In genomic region chr5:153939101-153939500, GRCh38 we compare ENCODE assay signal across 16 cellular contexts.
DNase-seq lines count a peak whose midpoint lies in the region; TF ChIP-seq lines count a peak whose summit lies in the region.
"Had no signal": no experiment of that assay in that cellular context is flagged by ENCODE, and none has a peak within 500 bp of the region (broad histone marks: within the 10 kb centered on the region; RNA-seq: fewer than 3 reads in every experiment).

No MANE protein-coding gene starts in this region.

- no peak overlapping the region for H4K91ac ChIP-seq in H9 (ENCODE audit: insufficient read length, low read depth, low read length)

- no CpG with 5 or more reads among the region's 3 CpGs for WGBS in H9 (ENCODE audit: extremely low coverage, insufficient read length, low lambda C conversion rate)

- no peaks in the 10 kb centered on the region for H3K79me1 ChIP-seq in H9 (ENCODE audit: insufficient read depth, low read depth, low read length, poor library complexity, severe bottlenecking)

- H3K4me1 ChIP-seq in H9 (ENCODE audit: insufficient read depth, low read length) (no peaks in the 10 kb centered on the region; the same call in 1 of the 2 replicates), Peyer's patch (no peaks in the 10 kb centered on the region)
- H3K4me1 ChIP-seq: BE2C had no signal

- no peak overlapping the region for H2BK15ac ChIP-seq in H9 (ENCODE audit: low read depth, low read length)

- no peak overlapping the region for H3K23ac ChIP-seq in H9 (ENCODE audit: insufficient read length, low read depth, low read length)

- H3K9me3 ChIP-seq in H9 (ENCODE audit: control insufficient read depth, low read depth, low read length): peaks cover 34% of the 10 kb centered on the region
- H3K9me3 ChIP-seq in Peyer's patch: peaks cover 0 to 30% (median 5%) of the 10 kb centered on the region in 4 donors
- H3K9me3 ChIP-seq: BE2C had no signal

- peaks cover 15 to 37% of the 10 kb centered on the region in 2 experiments for H3K4me1 Mint-ChIP-seq in H9
- peaks cover 37% of the 10 kb centered on the region for H3K4me1 Mint-ChIP-seq in osteocyte (ENCODE audit: unreplicated experiment)
- H3K4me1 Mint-ChIP-seq: CD4-positive, CD25-positive, alpha-beta regulatory T cell; CD8-positive, alpha-beta memory T cell had no signal

- no peak overlapping the region for H2AFZ ChIP-seq in H9 (ENCODE audit: low read length)

- H3K27me3 Mint-ChIP-seq in H9 (ENCODE audit: low read depth): no peaks in the 10 kb centered on the region; the same call in 1 of the 2 replicates
- H3K27me3 Mint-ChIP-seq in osteocyte (ENCODE audit: unreplicated experiment): no peaks in the 10 kb centered on the region

- peak overlapping the region in 2 of 3 experiments; percentile 89; a peak in 4 of 7 replicates for H3K27ac Mint-ChIP-seq in H9
- H3K27ac Mint-ChIP-seq in osteocyte (ENCODE audit: unreplicated experiment): peak overlapping the region; percentile 81
- H3K27ac Mint-ChIP-seq: CD4-positive, CD25-positive, alpha-beta regulatory T cell; CD8-positive, alpha-beta memory T cell; HFFc6 had no signal

- H3K9me3 Mint-ChIP-seq in H9 (peaks cover 86 to 88% of the 10 kb centered on the region in 2 experiments), osteocyte (ENCODE audit: unreplicated experiment) (peaks cover 25% of the 10 kb centered on the region)

- H2BK5ac ChIP-seq in H9 (ENCODE audit: insufficient read length, low read length): no peak overlapping the region

- H3K4me3 ChIP-seq in Peyer's patch: no peak overlapping the region
- H3K4me3 ChIP-seq: GM12878 had no signal

- H2BK20ac ChIP-seq in H9 (ENCODE audit: low read depth, low read length, poor library complexity, severe bottlenecking): no peak overlapping the region

- no peak for TF ChIP-seq CTCF in H9 (conservative IDR thresholded peaks at IDR 0.05)
- TF ChIP-seq CTCF in osteocyte (IDR thresholded peaks at IDR 0.05): no peak
- no peak for TF ChIP-seq CTCF in Peyer's patch (IDR thresholded peaks at IDR 0.05)

- H4K20me1 ChIP-seq in H9 (ENCODE audit: control insufficient read depth, insufficient read depth, insufficient read length): no peaks in the 10 kb centered on the region

- no peak overlapping the region for H3K56ac ChIP-seq in H9 (ENCODE audit: insufficient read length, low read depth, low read length)

- no peaks in the 10 kb centered on the region for H3K36me3 ChIP-seq in Peyer's patch
- H3K36me3 ChIP-seq: BE2C had no signal

- no peak overlapping the region for H3K4ac ChIP-seq in H9 (ENCODE audit: low read depth, low read length)

- TF ChIP-seq POLR2A in Peyer's patch (IDR thresholded peaks at IDR 0.05): no peak

- no peaks in the 10 kb centered on the region for H3K27me3 ChIP-seq in H9 (ENCODE audit: insufficient read depth, low read length)
- no peaks in the 10 kb centered on the region for H3K27me3 ChIP-seq in Peyer's patch
- H3K27me3 ChIP-seq: BE2C had no signal

- DNase-seq in H9: no peak
- DNase-seq in osteocyte (ENCODE audit: extremely low spot score, unreplicated experiment): no peak
- DNase-seq in activated CD8-positive, alpha-beta memory T cell treated with anti-CD3 and anti-CD28 coated beads, Interleukin-2, amount 50 U/mL, for 48 hours: no peak
- DNase-seq in Peyer's patch: no peak
- DNase-seq in islet precursor cell: no peak
- DNase-seq: BE2C; C1 segment of cervical spinal cord; CD4-positive, CD25-positive, alpha-beta regulatory T cell; CD8-positive, alpha-beta memory T cell; COR-L47; DMS 273 treated with DMSO at 0.1 percent for 48 hours; DMS53; DND-41; HFFc6 had no signal

- no peak overlapping the region for H2BK12ac ChIP-seq in H9 (ENCODE audit: insufficient read length, low read depth, low read length)

- H3T11ph ChIP-seq in H9 (ENCODE audit: low read length): no peak overlapping the region

- H3K36me3 Mint-ChIP-seq in H9 (ENCODE audit: insufficient read depth in 1 of 3, low read depth in 3 of 3) (peaks cover 45 to 90% (median 72%) of the 10 kb centered on the region in 3 experiments), osteocyte (ENCODE audit: unreplicated experiment) (peaks cover 33% of the 10 kb centered on the region)
- H3K36me3 Mint-ChIP-seq: CD4-positive, CD25-positive, alpha-beta regulatory T cell had no signal

- H2BK120ac ChIP-seq in H9 (ENCODE audit: low read depth, low read length, poor library complexity, severe bottlenecking): no peak overlapping the region

- H3K4me3 Mint-ChIP-seq in H9 (no peak overlapping the region), osteocyte (ENCODE audit: unreplicated experiment) (no peak overlapping the region)
- H3K4me3 Mint-ChIP-seq: CD4-positive, CD25-positive, alpha-beta regulatory T cell; CD8-positive, alpha-beta memory T cell; HFFc6 had no signal

- H3K14ac ChIP-seq in H9 (ENCODE audit: insufficient read depth, low read length): no peak overlapping the region

- H3K79me2 ChIP-seq in H9 (ENCODE audit: insufficient read depth, low read length): no peaks in the 10 kb centered on the region

- no peak overlapping the region for H2AK5ac ChIP-seq in H9 (ENCODE audit: insufficient read length, low read length)

- H3K4me2 ChIP-seq in H9 (ENCODE audit: insufficient read depth, insufficient read length, low read length): no peak overlapping the region

- no peak overlapping the region for H4K8ac ChIP-seq in H9 (replicated peaks; ENCODE audit: insufficient read length, low read depth, low read length)

- no peaks in the 10 kb centered on the region for H3K23me2 ChIP-seq in H9 (ENCODE audit: insufficient read length, low read depth, low read length, poor library complexity, severe bottlenecking)

- H3K9ac ChIP-seq in H9 (ENCODE audit: extremely low read depth, insufficient read length, low read length): no peak overlapping the region

- H3K27ac ChIP-seq in H9 (ENCODE audit: insufficient read length, low read depth, low read length) (no peak overlapping the region), cingulate gyrus (ENCODE audit: low read depth, low read length) (peak overlapping the region; percentile 8), Peyer's patch (no peak overlapping the region)

- no peak overlapping the region for H3K18ac ChIP-seq in H9 (ENCODE audit: insufficient read length, low read depth, low read length)

- H4K5ac ChIP-seq in H9 (ENCODE audit: insufficient read length, low read depth, low read length): no peak overlapping the region
